20 cellular contexts compared by ENCODE assay signal in genomic region chr6:3761989-3762270, GRCh38.
"Had no signal": no experiment of that assay in that cellular context is flagged by ENCODE, and none has a peak within 500 bp of the region (broad histone marks: within the 10 kb centered on the region; RNA-seq: fewer than 3 reads in every experiment).

No MANE protein-coding gene starts in this region.

- H3K4me3 ChIP-seq: SJCRH30 had no signal

- FAIRE-seq: HepG2, RCC 7860 had no signal

- H3K9me3 Mint-ChIP-seq: IgD-negative memory B cell had no signal

- H3K36me3 ChIP-seq: SJCRH30 had no signal

- H3K27ac ChIP-seq: SJCRH30 had no signal

- H3K27me3 Mint-ChIP-seq: IgD-negative memory B cell had no signal

- DNase-seq: KBM-7, MV-4-11, NCI-H1048, NCI-H1105 treated with DMSO at 0.1 percent for 48 hours, NCI-H1417 treated with DMSO at 0.1 percent for 48 hours, NCI-H146, NCI-H1694 treated with DMSO at 0.1 percent for 48 hours, NCI-H1930, NCI-H2081, NCI-H2107, NCI-H2227 treated with DMSO at 0.1 percent for 48 hours, NCI-H524, NCI-H526 treated with DMSO at 0.1 percent for 48 hours, NCI-H774, Right ventricle myocardium superior, SJCRH30 had no signal

- H3K36me3 Mint-ChIP-seq: IgD-negative memory B cell had no signal

- H3K4me3 Mint-ChIP-seq: IgD-negative memory B cell had no signal

- H3K27me3 ChIP-seq: SJCRH30 had no signal

- H3K9me3 ChIP-seq: SJCRH30 had no signal

- ATAC-seq: SK-N-SH treated with all-trans-retinoic acid at 6 μM for 48 hours had no signal
